Comparison of ENCODE assay signal across 14 cellular contexts in genomic region chr4:153534792-153535629, GRCh38.
DNase-seq lines count a peak whose midpoint lies in the region; ATAC-seq, FAIRE-seq and TF ChIP-seq lines count a peak whose summit lies in the region.
"Had no signal": no experiment of that assay in that cellular context is flagged by ENCODE, and none has a peak within 500 bp of the region (broad histone marks: within the 10 kb centered on the region; RNA-seq: fewer than 3 reads in every experiment).

No MANE protein-coding gene starts in this region.

- no peak for TF ChIP-seq EP300 in HepG2 (IDR thresholded peaks at IDR 0.05; ENCODE audit: low read depth in 2 of 2, low read length in 2 of 2)
- no peak for TF ChIP-seq EP300 in HepG2 (CRISPR knock-in tag; IDR thresholded peaks at IDR 0.05; ENCODE audit: borderline replicate concordance)

- H3K9ac ChIP-seq in HepG2 (ENCODE audit: insufficient read depth, low read depth, low read length) = no peak overlapping the region

- H3K27ac Mint-ChIP-seq in activated T-cell treated with anti-CD3 and anti-CD28 coated beads, Interleukin-2, amount 50 U/mL, for 72 hours = peak overlapping the region; percentile 81
- H3K27ac Mint-ChIP-seq in T-cell = peak overlapping the region; percentile 90 to 94
- peak overlapping the region; percentile 92 for H3K27ac Mint-ChIP-seq in stimulated activated effector memory CD8-positive, alpha-beta T cell treated with anti-CD3 and anti-CD28 coated beads, Interleukin-12 subunit alpha, Interleukin-12 subunit beta, amount 100 ng/mL, for 72 hours

- peaks cover 94% of the 10 kb centered on the region for H3K4me1 Mint-ChIP-seq in activated T-cell treated with anti-CD3 and anti-CD28 coated beads, Interleukin-2, amount 50 U/mL, for 72 hours (ENCODE audit: low read depth)
- H3K4me1 Mint-ChIP-seq in T-cell = peaks cover 93 to 94% (median 93%) of the 10 kb centered on the region in 3 donors
- peaks cover 63% of the 10 kb centered on the region for H3K4me1 Mint-ChIP-seq in stimulated activated effector memory CD8-positive, alpha-beta T cell treated with anti-CD3 and anti-CD28 coated beads, Interleukin-12 subunit alpha, Interleukin-12 subunit beta, amount 100 ng/mL, for 72 hours

- H4K20me1 ChIP-seq in HepG2 (ENCODE audit: insufficient read depth, low read length) = no peaks in the 10 kb centered on the region

- H3K27me3 ChIP-seq in HepG2 (ENCODE audit: control insufficient read depth in 1 of 2, insufficient read depth in 2 of 2, low read length in 2 of 2) = no peaks in the 10 kb centered on the region

- BruUV-seq in HepG2 (replicated peaks; lab: Mats Ljungman, UMichigan) = no TSS peak

- TF ChIP-seq RAD21 in HepG2 (CRISPR knock-in tag; IDR thresholded peaks at IDR 0.05) = no peak

- H3K79me2 ChIP-seq in HepG2 (ENCODE audit: insufficient read depth, low read length) = no peaks in the 10 kb centered on the region

- no peak for ATAC-seq in activated T-cell treated with anti-CD3 and anti-CD28 coated beads, Interleukin-2, amount 50 U/mL, for 72 hours (replicated peaks in 1 of 2)
- ATAC-seq in T-cell (replicated peaks in 1 of 4) (no peak), GM21723 (IDR thresholded peaks at IDR 0.05; ENCODE audit: unreplicated experiment) (no peak), HepG2 (no peak)
- ATAC-seq in stimulated activated effector memory CD8-positive, alpha-beta T cell treated with anti-CD3 and anti-CD28 coated beads, Interleukin-12 subunit alpha, Interleukin-12 subunit beta, amount 100 ng/mL, for 72 hours = no peak

- peak overlapping the region; percentile 17 to 35 for H3K4me3 Mint-ChIP-seq in activated T-cell treated with anti-CD3 and anti-CD28 coated beads, Interleukin-2, amount 50 U/mL, for 72 hours
- H3K4me3 Mint-ChIP-seq in T-cell = peak overlapping the region; percentile 6 to 69 (median 14)
- H3K4me3 Mint-ChIP-seq in stimulated activated effector memory CD8-positive, alpha-beta T cell treated with anti-CD3 and anti-CD28 coated beads, Interleukin-12 subunit alpha, Interleukin-12 subunit beta, amount 100 ng/mL, for 72 hours = no peak overlapping the region

- CTCF ChIA-PET in T-cell (lab: Charles Lee) = interaction anchor here in 1 of 2 donors (0.6 to 1.7 kb wide), 12 partner anchors 11 to 431 kb away, joined by 3 to 7 read pairs (median 3); no protein-coding TSS in a partner anchor
- CTCF ChIA-PET in HepG2 (lab: Yijun Ruan, JAX; ENCODE audit: low intra/inter-chr PET ratio, low total read pairs) = no interaction called here

- POLR2A ChIA-PET in T-cell (lab: Charles Lee) (interaction anchor here (0.5 to 1.3 kb wide), 3 partner anchors 11 to 1878 kb away, joined by 3 to 11 read pairs (median 3); no protein-coding TSS in a partner anchor), HepG2 (lab: Yijun Ruan, JAX) (no interaction called here)

- no peaks in the 10 kb centered on the region for H3K4me1 ChIP-seq in HepG2 (ENCODE audit: insufficient read depth, low read length)

- TF ChIP-seq POLR2A in erythroblast (IDR thresholded peaks at IDR 0.05; ENCODE audit: low read length) = no peak
- no peak for TF ChIP-seq POLR2A in HepG2 (IDR thresholded peaks at IDR 0.05; ENCODE audit: insufficient read depth in 1 of 2, low read depth in 2 of 2, low read length in 2 of 2)

- H3K9me3 ChIP-seq in HepG2 (ENCODE audit: low read length) = no peaks in the 10 kb centered on the region

- H3K9me3 Mint-ChIP-seq in activated T-cell treated with anti-CD3 and anti-CD28 coated beads, Interleukin-2, amount 50 U/mL, for 72 hours = no peaks in the 10 kb centered on the region
- no peaks in the 10 kb centered on the region for H3K9me3 Mint-ChIP-seq in T-cell
- H3K9me3 Mint-ChIP-seq in stimulated activated effector memory CD8-positive, alpha-beta T cell treated with anti-CD3 and anti-CD28 coated beads, Interleukin-12 subunit alpha, Interleukin-12 subunit beta, amount 100 ng/mL, for 72 hours = no peaks in the 10 kb centered on the region

- in situ Hi-C loops in HepG2 (cut with HindIII; ENCODE audit: extremely low pct_ligation_motif_present, low pct_unique_long_range_greater_than_20kb) = no loop called here

- TF ChIP-seq CTCF in HepG2 (CRISPR knock-in tag; IDR thresholded peaks at IDR 0.05) = no peak

- H3K27me3 Mint-ChIP-seq in activated T-cell treated with anti-CD3 and anti-CD28 coated beads, Interleukin-2, amount 50 U/mL, for 72 hours (ENCODE audit: low read depth) = no peaks in the 10 kb centered on the region
- H3K27me3 Mint-ChIP-seq in T-cell = no peaks in the 10 kb centered on the region

- H3K4me3 ChIP-seq in HepG2 (replicated peaks in 1 of 3; ENCODE audit: insufficient read depth in 1 of 3, low read depth in 2 of 3, low read length in 3 of 3) = no peak overlapping the region

- 78% methylated on average over 10 of the region's 10 CpGs for WGBS in HepG2 (ENCODE audit: low lambda C conversion rate)

- no peaks in the 10 kb centered on the region for H3K36me3 ChIP-seq in HepG2 (replicated peaks in 1 of 2; ENCODE audit: control insufficient read depth in 1 of 2, insufficient read depth in 2 of 2, low read length in 2 of 2)

- no peak overlapping the region for H3K27ac ChIP-seq in HepG2 (ENCODE audit: extremely low read length, insufficient read depth, low read length)

- FAIRE-seq in HepG2 (lab: Jason Lieb, UNC) = no peak

- peaks cover 0 to 12% of the 10 kb centered on the region in 2 donors for H3K36me3 Mint-ChIP-seq in activated T-cell treated with anti-CD3 and anti-CD28 coated beads, Interleukin-2, amount 50 U/mL, for 72 hours (ENCODE audit: insufficient read depth in 2 of 2)
- peaks cover 14% of the 10 kb centered on the region for H3K36me3 Mint-ChIP-seq in T-cell
- peaks cover 18% of the 10 kb centered on the region for H3K36me3 Mint-ChIP-seq in stimulated activated effector memory CD8-positive, alpha-beta T cell treated with anti-CD3 and anti-CD28 coated beads, Interleukin-12 subunit alpha, Interleukin-12 subunit beta, amount 100 ng/mL, for 72 hours

- no peak for DNase-seq in activated T-cell treated with anti-CD3 and anti-CD28 coated beads, Interleukin-2, amount 50 U/mL, for 72 hours
- DNase-seq in activated T-cell treated with anti-CD3 and anti-CD28 coated beads for 4 hours (no peak), T-cell (no peak), erythroblast (lab: John Stamatoyannopoulos, UW) (peak; percentile 52 to 67), A172 (ENCODE audit: low spot score) (no peak), HepG2 (ENCODE audit: low spot score) (no peak)
- no peak for DNase-seq in stimulated activated effector memory CD8-positive, alpha-beta T cell treated with anti-CD3 and anti-CD28 coated beads, Interleukin-12 subunit alpha, Interleukin-12 subunit beta, amount 100 ng/mL, for 72 hours (ENCODE audit: low spot score in 2 of 2)
- DNase-seq: activated CD4-positive, alpha-beta T cell treated with anti-CD3 and anti-CD28 coated beads for 1 hour; activated gamma-delta T cell; NCI-H2029; NCI-H748 treated with DMSO at 0.1 percent for 48 hours; RPMI8226; stimulated activated naive CD4-positive, alpha-beta T cell treated with Interleukin-2 at 50 U/mL for 16 hours had no signal

- H3K4me2 ChIP-seq in HepG2 (ENCODE audit: low read depth, low read length) = no peak overlapping the region

- no peak overlapping the region for H2AFZ ChIP-seq in HepG2 (ENCODE audit: low read length)

- intact Hi-C loops in HepG2 (cut with micrococcal nuclease; ENCODE audit: unreplicated experiment) = no loop called here

TF ChIP-seq in HepG2, 621 proteins besides CTCF, POLR2A, EP300 and RAD21:
- TF ChIP-seq ZNF577 (CRISPR knock-in tag; IDR thresholded peaks at IDR 0.05; ENCODE audit: borderline replicate concordance, low read depth) (no peak), NR2F6 (IDR thresholded peaks at IDR 0.05) (no peak), NR2F6 (CRISPR knock-in tag; IDR thresholded peaks at IDR 0.05) (no peak), WIZ (CRISPR knock-in tag; IDR thresholded peaks at IDR 0.05) (no peak), ZNF609 (CRISPR knock-in tag; IDR thresholded peaks at IDR 0.05; ENCODE audit: borderline replicate concordance) (no peak), NFYB (CRISPR knock-in tag; IDR thresholded peaks at IDR 0.05) (no peak), ZNF460 (CRISPR knock-in tag; IDR thresholded peaks at IDR 0.05; ENCODE audit: borderline replicate concordance) (no peak)
TF ChIP-seq in HepG2: peak in this region for 0.

Comparison
In these comparisons a context has a peak if more than half of its experiments do, and no peak if none do; other contexts are left out.
1. DNase-seq: peak in erythroblast (2 of 2); none in activated T-cell treated with anti-CD3 and anti-CD28 coated beads, Interleukin-2, amount 50 U/mL, for 72 hours (0 of 2), activated T-cell treated with anti-CD3 and anti-CD28 coated beads for 4 hours (single experiment), T-cell (0 of 34), stimulated activated effector memory CD8-positive, alpha-beta T cell treated with anti-CD3 and anti-CD28 coated beads, Interleukin-12 subunit alpha, Interleukin-12 subunit beta, amount 100 ng/mL, for 72 hours (0 of 2), A172 (single experiment) and HepG2 (single experiment).
2. Peak in every context shown above with its lines, with median percentiles within 50 percentile points of each other: H3K27ac Mint-ChIP-seq.